In genomic region chr18:48040457-48041110, GRCh38 we compare ENCODE assay signal across 23 cellular contexts.
DNase-seq lines count a peak whose midpoint lies in the region; ATAC-seq, FAIRE-seq and TF ChIP-seq lines count a peak whose summit lies in the region.
"Had no signal": no experiment of that assay in that cellular context is flagged by ENCODE, and none has a peak within 500 bp of the region (broad histone marks: within the 10 kb centered on the region; RNA-seq: fewer than 3 reads in every experiment).

No MANE protein-coding gene starts in this region.

- H3K4me1 ChIP-seq in HEK293 (ENCODE audit: control insufficient read depth, insufficient read depth, low read length) (no peaks in the 10 kb centered on the region), H1 (replicated peaks in 1 of 4; ENCODE audit: control insufficient read depth in 3 of 4, insufficient read depth in 4 of 4, low read length in 3 of 4) (no peaks in the 10 kb centered on the region), sigmoid colon (no peaks in the 10 kb centered on the region)
- H3K4me1 ChIP-seq in CD8-positive, alpha-beta T cell (ENCODE audit: insufficient read depth, low read length) = no peaks in the 10 kb centered on the region
- H3K4me1 ChIP-seq: A549; BLaER1 treated with 17β-estradiol and CSF1 and Interleukin-3, amounts not matched to agents 10 nM and 100 nM had no signal

- CTCF ChIA-PET in HEK293 (lab: Yijun Ruan, JAX) = interaction anchor here (1.6 kb wide), 1 partner anchor 10 kb away, joined by 6 read pairs; no protein-coding TSS in a partner anchor
- CTCF ChIA-PET in H1 (lab: Charles Lee; ENCODE audit: partially characterized antibody) = interaction anchor here (0.6 to 3.0 kb wide), 6 partner anchors 11 to 897 kb away, joined by 3 to 17 read pairs (median 4); no protein-coding TSS in a partner anchor
- CTCF ChIA-PET in CD8-positive, alpha-beta T cell (lab: Charles Lee) = no interaction called here

- no peak for FAIRE-seq in H1 (lab: Jason Lieb, UNC)
- FAIRE-seq: A549, GM12891 had no signal

- no peak overlapping the region for H3K27ac Mint-ChIP-seq in CD8-positive, alpha-beta T cell
- H3K27ac Mint-ChIP-seq: CD4-positive, alpha-beta T cell had no signal

- no peak overlapping the region for H3K18ac ChIP-seq in H1 (ENCODE audit: extremely low read depth, low read length)

- no peak overlapping the region for H2BK15ac ChIP-seq in H1 (ENCODE audit: low read length)

- no peaks in the 10 kb centered on the region for H3K79me2 ChIP-seq in H1 (ENCODE audit: control insufficient read depth in 1 of 2, insufficient read depth in 2 of 2, low read length in 2 of 2)

- H3K4me1 Mint-ChIP-seq in CD8-positive, alpha-beta T cell (ENCODE audit: low read depth) = no peaks in the 10 kb centered on the region
- H3K4me1 Mint-ChIP-seq: CD14-positive monocyte had no signal

- no peak overlapping the region for H2BK12ac ChIP-seq in H1 (ENCODE audit: low read depth, low read length)

- H3K36me3 Mint-ChIP-seq in CD8-positive, alpha-beta T cell = no peaks in the 10 kb centered on the region
- H3K36me3 Mint-ChIP-seq: CD14-positive monocyte had no signal

- peak overlapping the region; percentile 15 for H4K91ac ChIP-seq in H1 (replicated peaks; ENCODE audit: insufficient read length, low read length)

- no peak for TF ChIP-seq RAD21 in H1 (IDR thresholded peaks at IDR 0.05 in 1 of 2, conservative IDR thresholded peaks at IDR 0.05 in 1 of 2; ENCODE audit: low read depth in 2 of 2, low read length in 2 of 2)

- no peak for ATAC-seq in GM18502 (IDR thresholded peaks at IDR 0.05; ENCODE audit: poor library complexity, unreplicated experiment)
- no peak for ATAC-seq in CD8-positive, alpha-beta T cell
- ATAC-seq: A549 had no signal

- no peak overlapping the region for H3K23ac ChIP-seq in H1 (ENCODE audit: insufficient read length)

- H2BK120ac ChIP-seq in H1 (replicated peaks; ENCODE audit: low read depth, low read length) = no peak overlapping the region

- H3K36me3 ChIP-seq in HEK293 (ENCODE audit: control insufficient read depth in 2 of 2, insufficient read depth in 1 of 2, low read length in 2 of 2) (no peaks in the 10 kb centered on the region), H1 (ENCODE audit: control insufficient read depth in 2 of 4, insufficient read depth in 4 of 4, low read length in 3 of 4) (no peaks in the 10 kb centered on the region), sigmoid colon (no peaks in the 10 kb centered on the region)
- no peaks in the 10 kb centered on the region for H3K36me3 ChIP-seq in CD8-positive, alpha-beta T cell (ENCODE audit: insufficient read depth, low read length)
- H3K36me3 ChIP-seq: BE2C; BLaER1 treated with 17β-estradiol and CSF1 and Interleukin-3, amounts not matched to agents 10 nM and 100 nM had no signal

- H3K27me3 Mint-ChIP-seq in CD8-positive, alpha-beta T cell (ENCODE audit: low read depth) = peaks cover 7% of the 10 kb centered on the region

- no peak overlapping the region for H4K5ac ChIP-seq in H1 (ENCODE audit: insufficient read length, low read depth, low read length)

- no peak overlapping the region; the same call in 1 of the 2 replicates for H4K8ac ChIP-seq in H1 (ENCODE audit: extremely low read depth, insufficient read depth, low read length)

- H2AFZ ChIP-seq in H1 (ENCODE audit: low read length) = no peak overlapping the region

- POLR2A ChIA-PET in HEK293 (lab: Yijun Ruan, JAX) (no interaction called here), H1 (lab: Charles Lee; ENCODE audit: partially characterized antibody) (interaction anchor here (1.0 kb wide), 1 partner anchor 10 kb away, joined by 3 read pairs; no protein-coding TSS in a partner anchor)
- POLR2A ChIA-PET in CD8-positive, alpha-beta T cell (lab: Charles Lee) = no interaction called here

- H3K4ac ChIP-seq in H1 (replicated peaks; ENCODE audit: insufficient read length, low read depth, low read length) = no peak overlapping the region

- H3K4me3 ChIP-seq in HEK293 (ENCODE audit: low read depth, low read length) (no peak overlapping the region), H1 (ENCODE audit: extremely low read depth in 1 of 4, insufficient read depth in 2 of 4, low read depth in 3 of 4, low read length in 4 of 4) (no peak overlapping the region), sigmoid colon (no peak overlapping the region)
- no peak overlapping the region for H3K4me3 ChIP-seq in CD8-positive, alpha-beta T cell (ENCODE audit: low read depth, low read length)
- H3K4me3 ChIP-seq: A549; BLaER1 treated with 17β-estradiol and CSF1 and Interleukin-3, amounts not matched to agents 10 nM and 100 nM had no signal

- H3K9me3 ChIP-seq in HEK293 (ENCODE audit: control insufficient read depth, insufficient read depth, low read depth, low read length) = no peaks in the 10 kb centered on the region
- 0 out of 4 replicates have a peak, but pooled peaks cover 0 to 5% of the 10 kb centered on the region in 2 experiments for H3K9me3 ChIP-seq in H1 (ENCODE audit: insufficient read depth in 2 of 2, low read depth in 1 of 2, low read length in 1 of 2)
- H3K9me3 ChIP-seq in sigmoid colon = no peaks in the 10 kb centered on the region
- H3K9me3 ChIP-seq in CD8-positive, alpha-beta T cell (ENCODE audit: low read length) = no peaks in the 10 kb centered on the region
- H3K9me3 ChIP-seq: BE2C had no signal

- no peaks in the 10 kb centered on the region for H3K23me2 ChIP-seq in H1 (ENCODE audit: low read depth, low read length)

- H3K9ac ChIP-seq in H1 (replicated peaks in 1 of 4; ENCODE audit: extremely low read depth in 1 of 4, low read depth in 3 of 4, low read length in 3 of 4) = no peak overlapping the region; a peak in 1 of 7 replicates
- H3K9ac ChIP-seq: BLaER1 treated with 17β-estradiol and CSF1 and Interleukin-3, amounts not matched to agents 10 nM and 100 nM had no signal

- H3K4me2 ChIP-seq in H1 (ENCODE audit: insufficient read depth in 1 of 2, low read depth in 2 of 2, low read length in 2 of 2) = no peak overlapping the region
- H3K4me2 ChIP-seq: A549; BLaER1 treated with 17β-estradiol and CSF1 and Interleukin-3, amounts not matched to agents 10 nM and 100 nM had no signal

- no peak overlapping the region for H3K27ac ChIP-seq in HEK293 (ENCODE audit: extremely low read depth, low read depth, low read length)
- H3K27ac ChIP-seq in H1 (ENCODE audit: low read depth, low read length) = no peak overlapping the region
- no peak overlapping the region for H3K27ac ChIP-seq in sigmoid colon
- H3K27ac ChIP-seq in CD8-positive, alpha-beta T cell (ENCODE audit: low read depth, low read length) = no peak overlapping the region
- H3K27ac ChIP-seq: A549; BLaER1 treated with 17β-estradiol and CSF1 and Interleukin-3, amounts not matched to agents 10 nM and 100 nM had no signal

- no peak for TF ChIP-seq CTCF in HEK293 (tag by site-specific recombination; IDR thresholded peaks at IDR 0.05)
- no peak for TF ChIP-seq CTCF in H1 (IDR thresholded peaks at IDR 0.05; ENCODE audit: control extremely low read depth in 1 of 3, insufficient read depth in 1 of 3, low read depth in 1 of 3, low read length in 3 of 3)
- no peak for TF ChIP-seq CTCF in sigmoid colon (IDR thresholded peaks at IDR 0.05)
- TF ChIP-seq CTCF in CD8-positive, alpha-beta T cell (IDR thresholded peaks at IDR 0.05) = no peak

- no peak for DNase-seq in H1 (ENCODE audit: low read depth in 1 of 2, low spot score in 2 of 2)
- peak; percentile 32 for DNase-seq in sigmoid colon
- DNase-seq in CD8-positive, alpha-beta T cell = no peak
- DNase-seq in stimulated activated CD4-positive, alpha-beta T cell treated with anti-CD3 and anti-CD28 coated beads, Interleukin-15, amount 100 ng/mL, for 24 hours = no peak
- DNase-seq: 8988T; ACHN; AML-193; BE2C; Calu3; CD4-positive, alpha-beta T cell; COR-L47; DMS53; DMS79 treated with DMSO at 0.1 percent for 48 hours; GF-D8; GOT3; H7; HCEC 1CT had no signal

- intact Hi-C loops in sigmoid colon (cut with DNase I) = no loop called here
- intact Hi-C loops in CD8-positive, alpha-beta T cell (cut with DNase I, micrococcal nuclease) = no loop called here

- H3K56ac ChIP-seq in H1 (replicated peaks; ENCODE audit: insufficient read length, low read depth, low read length) = no peak overlapping the region

- H4K20me1 ChIP-seq in H1 (replicated peaks in 1 of 2; ENCODE audit: control insufficient read depth in 1 of 2, insufficient read depth in 2 of 2, low read length in 2 of 2) = no peaks in the 10 kb centered on the region

- WGBS in H1 (ENCODE audit: extremely low coverage in 1 of 2, insufficient coverage in 1 of 2, insufficient read length in 1 of 2, insufficient replicate concordance in 2 of 2, low coverage in 1 of 2, low lambda C conversion rate in 2 of 2, missing lambda C conversion rate in 1 of 2), 2 experiments = 93 to 100% methylated on average over 6 to 16 of the region's 23 CpGs
- WGBS in sigmoid colon, 2 donors = 94 to 96% methylated on average over 23 of the region's 23 CpGs

- no peaks in the 10 kb centered on the region for H3K27me3 ChIP-seq in H1 (replicated peaks in 1 of 4; ENCODE audit: control insufficient read depth in 3 of 4, extremely low read depth in 1 of 4, insufficient read depth in 3 of 4, low read length in 3 of 4)
- H3K27me3 ChIP-seq in sigmoid colon = no peaks in the 10 kb centered on the region
- no peaks in the 10 kb centered on the region for H3K27me3 ChIP-seq in CD8-positive, alpha-beta T cell (ENCODE audit: insufficient read depth, low read length)
- H3K27me3 ChIP-seq: BE2C; BLaER1 treated with 17β-estradiol and CSF1 and Interleukin-3, amounts not matched to agents 10 nM and 100 nM had no signal

- TF ChIP-seq EP300 in H1 (IDR thresholded peaks at IDR 0.05; ENCODE audit: borderline replicate concordance in 1 of 2, low read depth in 2 of 2, low read length in 2 of 2) = no peak
- no peak for TF ChIP-seq EP300 in sigmoid colon (IDR thresholded peaks at IDR 0.05)

- TF ChIP-seq POLR2A in H1 (IDR thresholded peaks at IDR 0.05; ENCODE audit: control extremely low read depth in 1 of 2, low read depth in 2 of 2, low read length in 2 of 2) (no peak), sigmoid colon (IDR thresholded peaks at IDR 0.05) (no peak)

- H2BK20ac ChIP-seq in H1 (ENCODE audit: low read length) = no peak overlapping the region

- H2BK5ac ChIP-seq in H1 (ENCODE audit: low read depth, low read length) = no peak overlapping the region

- no peak overlapping the region for H3K4me3 Mint-ChIP-seq in CD8-positive, alpha-beta T cell
- H3K4me3 Mint-ChIP-seq: CD14-positive monocyte; CD4-positive, alpha-beta T cell had no signal

- no peak overlapping the region for H3K14ac ChIP-seq in H1 (ENCODE audit: insufficient read length)

- peaks cover 14% of the 10 kb centered on the region for H3K9me3 Mint-ChIP-seq in CD8-positive, alpha-beta T cell

- H2AK5ac ChIP-seq in H1 (ENCODE audit: low read depth, low read length) = no peak overlapping the region

- H3K79me1 ChIP-seq in H1 (ENCODE audit: low read depth, low read length) = no peaks in the 10 kb centered on the region

TF ChIP-seq in HEK293, 187 proteins besides CTCF, POLR2A, EP300 and RAD21 (continues in another document):
- TF ChIP-seq ZNF510 (tag by site-specific recombination; IDR thresholded peaks at IDR 0.05; ENCODE audit: insufficient replicate concordance) (no peak), ZNF223 (tag by site-specific recombination; IDR thresholded peaks at IDR 0.05) (no peak)

TF ChIP-seq in H1, 55 proteins besides CTCF, POLR2A, EP300 and RAD21 (continues in another document):
- TF ChIP-seq JUND (IDR thresholded peaks at IDR 0.05; ENCODE audit: low read length) (no peak), TEAD4 (IDR thresholded peaks at IDR 0.05; ENCODE audit: low read depth, low read length) (no peak), EGR1 (IDR thresholded peaks at IDR 0.05; ENCODE audit: borderline replicate concordance, low read depth, low read length) (no peak)
